ENCODE assay signal across 32 cellular contexts in the genomic region with DNA sequence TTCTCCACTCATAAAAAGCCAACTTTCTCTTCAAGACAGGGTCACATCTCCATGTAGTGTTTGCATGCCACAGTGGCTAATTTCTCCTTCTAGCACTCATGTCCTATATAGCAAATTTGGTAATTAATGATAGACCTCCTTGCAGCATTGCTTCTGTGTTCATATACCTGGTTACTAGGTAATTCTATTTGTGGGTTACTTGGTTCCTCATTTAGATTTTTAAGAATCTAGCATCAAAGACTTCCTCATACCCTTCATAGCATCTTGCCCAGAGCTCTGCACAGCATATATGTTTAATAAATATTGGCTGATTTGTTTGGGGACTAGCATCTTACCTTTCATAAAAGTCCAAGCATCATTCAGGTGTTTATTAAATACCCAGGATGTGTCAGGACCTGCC.
"Had no signal": no experiment of that assay in that cellular context is flagged by ENCODE, and none has a peak within 500 bp of the region (broad histone marks: within the 10 kb centered on the region; RNA-seq: fewer than 3 reads in every experiment).

No MANE protein-coding gene starts in this region.

- H3K4me3 Mint-ChIP-seq: activated CD4-positive, alpha-beta memory T cell treated with anti-CD3 and anti-CD28 coated beads for 36 hours; activated CD4-positive, alpha-beta T cell treated with anti-CD3 and anti-CD28 coated beads for 36 hours; activated CD4-positive, alpha-beta T cell treated with anti-CD3 and anti-CD28 coated beads, Interleukin-2, amount 10 ng/mL, durations not matched to agents 24 days and 14 days; activated CD8-positive, alpha-beta memory T cell treated with anti-CD3 and anti-CD28 coated beads, Interleukin-2, amount 10 ng/mL, durations not matched to agents 7 days and 5 days; activated CD8-positive, alpha-beta T cell treated with anti-CD3 and anti-CD28 coated beads, Interleukin-2, amount 10 ng/mL, durations not matched to agents 7 days and 5 days; activated naive CD4-positive, alpha-beta T cell treated with anti-CD3 and anti-CD28 coated beads, Interleukin-2, amount 10 ng/mL, durations not matched to agents 7 days and 5 days; activated naive CD8-positive, alpha-beta T cell treated with anti-CD3 and anti-CD28 coated beads, Interleukin-2, amount 10 ng/mL, durations not matched to agents 7 days and 5 days; activated T-helper 1 cell treated with anti-CD3 and anti-CD28 coated beads, Interleukin-12 subunit alpha, Interleukin-12 subunit beta, Interleukin-2, Interleukin-4 antibody, amounts not matched to agents 30 ng/mL and 10 ng/mL and 1 ng/mL, durations not matched to agents 14 hours and 24 hours and 36 hours; brain had no signal

- FAIRE-seq: endometrium, endothelial cell of umbilical vein had no signal

- H3K27ac Mint-ChIP-seq: activated CD4-positive, alpha-beta memory T cell treated with anti-CD3 and anti-CD28 coated beads for 36 hours; activated CD4-positive, alpha-beta T cell treated with anti-CD3 and anti-CD28 coated beads for 36 hours; activated CD4-positive, alpha-beta T cell treated with anti-CD3 and anti-CD28 coated beads, Interleukin-2, amount 10 ng/mL, durations not matched to agents 24 days and 14 days; activated CD8-positive, alpha-beta memory T cell treated with anti-CD3 and anti-CD28 coated beads, Interleukin-2, amount 10 ng/mL, durations not matched to agents 7 days and 5 days; activated CD8-positive, alpha-beta T cell treated with anti-CD3 and anti-CD28 coated beads, Interleukin-2, amount 10 ng/mL, durations not matched to agents 7 days and 5 days; activated naive CD4-positive, alpha-beta T cell treated with anti-CD3 and anti-CD28 coated beads, Interleukin-2, amount 10 ng/mL, durations not matched to agents 7 days and 5 days; activated naive CD4-positive, alpha-beta T cell treated with anti-CD3 and anti-CD28 coated beads, Interleukin-2, amount 50 U/mL, for 72 hours; activated naive CD8-positive, alpha-beta T cell treated with anti-CD3 and anti-CD28 coated beads, Interleukin-2, amount 10 ng/mL, durations not matched to agents 7 days and 5 days; activated T-helper 1 cell treated with anti-CD3 and anti-CD28 coated beads, Interleukin-12 subunit alpha, Interleukin-12 subunit beta, Interleukin-2, Interleukin-4 antibody, amounts not matched to agents 30 ng/mL and 10 ng/mL and 1 ng/mL, durations not matched to agents 14 hours and 24 hours and 36 hours; brain had no signal

- H3K27me3 ChIP-seq: ascending aorta, breast epithelium, cardiac muscle cell, colonic mucosa, esophagus squamous epithelium, gastroesophageal sphincter, heart right ventricle had no signal

- DNase-seq: activated CD4-positive, alpha-beta memory T cell treated with anti-CD3 and anti-CD28 coated beads for 36 hours; activated CD4-positive, alpha-beta T cell treated with anti-CD3 and anti-CD28 coated beads for 36 hours; activated CD4-positive, alpha-beta T cell treated with anti-CD3 and anti-CD28 coated beads, Interleukin-2, amount 10 ng/mL, durations not matched to agents 24 days and 14 days; activated CD4-positive, CD25-positive, alpha-beta regulatory T cell; activated CD4-positive, CD25-positive, alpha-beta regulatory T cell treated with anti-CD3 and anti-CD28 coated beads, Interleukin-2, amount 50 U/mL, for 72 hours; activated CD8-positive, alpha-beta memory T cell treated with anti-CD3 and anti-CD28 coated beads, Interleukin-2, amount 10 ng/mL, durations not matched to agents 7 days and 5 days; activated CD8-positive, alpha-beta memory T cell treated with anti-CD3 and anti-CD28 coated beads, Interleukin-2, amount 50 U/mL, for 4 hours; activated CD8-positive, alpha-beta T cell treated with anti-CD3 and anti-CD28 coated beads, Interleukin-2, amount 10 ng/mL, durations not matched to agents 7 days and 5 days; activated gamma-delta T cell; activated naive CD4-positive, alpha-beta T cell; activated naive CD4-positive, alpha-beta T cell treated with anti-CD3 and anti-CD28 coated beads, Interleukin-2, amount 10 ng/mL, durations not matched to agents 7 days and 5 days; activated naive CD8-positive, alpha-beta T cell treated with anti-CD3 and anti-CD28 coated beads, Interleukin-2, amount 10 ng/mL, durations not matched to agents 7 days and 5 days; activated T-cell treated with anti-CD3 and anti-CD28 coated beads, Interleukin-2, amount 50 U/mL, for 1 hour; activated T-cell treated with anti-CD3 and anti-CD28 coated beads, Interleukin-2, amount 50 U/mL, for 48 hours; central memory CD4-positive, alpha-beta T cell; cerebellar nuclear complex; colonic mucosa; effector CD8-positive, alpha-beta T cell; esophagus squamous epithelium; foreskin melanocyte; heart right ventricle; T-helper 2 cell had no signal

- H3K27me3 Mint-ChIP-seq: activated CD4-positive, alpha-beta memory T cell treated with anti-CD3 and anti-CD28 coated beads for 36 hours; activated CD4-positive, alpha-beta T cell treated with anti-CD3 and anti-CD28 coated beads for 36 hours; activated CD4-positive, alpha-beta T cell treated with anti-CD3 and anti-CD28 coated beads, Interleukin-2, amount 10 ng/mL, durations not matched to agents 24 days and 14 days; activated CD8-positive, alpha-beta memory T cell treated with anti-CD3 and anti-CD28 coated beads, Interleukin-2, amount 10 ng/mL, durations not matched to agents 7 days and 5 days; activated naive CD8-positive, alpha-beta T cell treated with anti-CD3 and anti-CD28 coated beads, Interleukin-2, amount 10 ng/mL, durations not matched to agents 7 days and 5 days had no signal

- H3K36me3 Mint-ChIP-seq: activated CD4-positive, alpha-beta memory T cell treated with anti-CD3 and anti-CD28 coated beads for 36 hours; activated naive CD4-positive, alpha-beta T cell treated with anti-CD3 and anti-CD28 coated beads, Interleukin-2, amount 10 ng/mL, durations not matched to agents 7 days and 5 days; activated naive CD4-positive, alpha-beta T cell treated with anti-CD3 and anti-CD28 coated beads, Interleukin-2, amount 50 U/mL, for 72 hours; brain had no signal

- ATAC-seq: activated CD4-positive, alpha-beta T cell treated with anti-CD3 and anti-CD28 coated beads for 36 hours; activated CD8-positive, alpha-beta memory T cell treated with anti-CD3 and anti-CD28 coated beads, Interleukin-2, amount 10 ng/mL, durations not matched to agents 7 days and 5 days; activated CD8-positive, alpha-beta T cell treated with anti-CD3 and anti-CD28 coated beads, Interleukin-2, amount 10 ng/mL, durations not matched to agents 7 days and 5 days; activated naive CD4-positive, alpha-beta T cell treated with anti-CD3 and anti-CD28 coated beads, Interleukin-2, amount 50 U/mL, for 72 hours; gastroesophageal sphincter; heart right ventricle had no signal

- H3K4me1 ChIP-seq: ascending aorta, breast epithelium, colonic mucosa, esophagus squamous epithelium, gastroesophageal sphincter, heart right ventricle had no signal

- H3K4me3 ChIP-seq: ascending aorta, breast epithelium, cardiac muscle cell, colonic mucosa, esophagus squamous epithelium, gastroesophageal sphincter, heart right ventricle had no signal

- H3K36me3 ChIP-seq: ascending aorta, breast epithelium, cardiac muscle cell, colonic mucosa, esophagus squamous epithelium, gastroesophageal sphincter, heart right ventricle had no signal

- H3K4me1 Mint-ChIP-seq: brain had no signal

- H3K9me3 ChIP-seq: ascending aorta, breast epithelium, colonic mucosa, esophagus squamous epithelium, gastroesophageal sphincter, heart right ventricle had no signal

- H3K9me3 Mint-ChIP-seq: activated CD4-positive, alpha-beta memory T cell treated with anti-CD3 and anti-CD28 coated beads for 36 hours; brain had no signal

- H3K27ac ChIP-seq: ascending aorta, breast epithelium, cardiac muscle cell, colonic mucosa, epithelial cell of prostate, esophagus squamous epithelium, gastroesophageal sphincter, heart right ventricle had no signal
